Comparison of ENCODE assay signal across 8 cellular contexts in genomic region chr4:1792832-1793495, GRCh38.
A peak's percentile ranks its signal among the peaks of the same experiment; 100 is the strongest.
DNase-seq lines count a peak whose midpoint lies in the region; ATAC-seq and TF ChIP-seq lines count a peak whose summit lies in the region.

Gene FGFR3, plus strand, starts transcription at chr4:1793293. Its CDS starts 642 bp downstream, at chr4:1793935.

- DNase-seq in GDM1 (lab: John Stamatoyannopoulos, UW) (peak; percentile 24), SW480 (ENCODE audit: low spot score) (peak; percentile 45), brain microvascular endothelial cell (no peak), kidney tubule cell (ENCODE audit: low spot score) (peak; percentile 41), KBM-7 (no peak), NCI-H524 treated with DMSO at 0.1 percent for 48 hours (lab: John Stamatoyannopoulos, UW) (no peak)
- DNase-seq in stimulated activated CD4-positive, alpha-beta T cell treated with anti-CD3 and anti-CD28 coated beads, Interleukin-4, amount 100 ng/mL, for 4 hours, result peak; percentile 24 to 59

- in situ Hi-C loops in brain microvascular endothelial cell (cut with HindIII; ENCODE audit: low pct_ligation_motif_present, low sequenced_read_pairs) (no loop called here), KBM-7 (cut with MboI; ENCODE audit: low pct_unique_long_range_greater_than_20kb, low sequenced_read_pairs) (no loop called here)

- peak within 1 kb of the TSS; percentile 31 for H3K4me3 ChIP-seq in brain microvascular endothelial cell (ENCODE audit: low read depth, low read length)

- H3K27me3 ChIP-seq in brain microvascular endothelial cell (replicated peaks), result peaks cover 23% of the 10 kb centered on the region

- ATAC-seq in HG02870 (IDR thresholded peaks at IDR 0.05; ENCODE audit: unreplicated experiment), result peak; percentile 46

- no peak within 1 kb of the TSS for H3K27ac ChIP-seq in brain microvascular endothelial cell

- TF ChIP-seq CTCF in brain microvascular endothelial cell (IDR thresholded peaks at IDR 0.05; ENCODE audit: low read depth, low read length, missing control alignments), result no peak

- no peaks in the 10 kb centered on the region for H3K36me3 ChIP-seq in brain microvascular endothelial cell (replicated peaks)

Comparison
In these comparisons a context has a peak if more than half of its experiments do, and no peak if none do; other contexts are left out.
1. DNase-seq: peak in GDM1 (single experiment), SW480 (single experiment), kidney tubule cell (single experiment) and stimulated activated CD4-positive, alpha-beta T cell treated with anti-CD3 and anti-CD28 coated beads, Interleukin-4, amount 100 ng/mL, for 4 hours (2 of 2); none in brain microvascular endothelial cell (single experiment), KBM-7 (single experiment) and NCI-H524 treated with DMSO at 0.1 percent for 48 hours (single experiment).